In the genomic region with DNA sequence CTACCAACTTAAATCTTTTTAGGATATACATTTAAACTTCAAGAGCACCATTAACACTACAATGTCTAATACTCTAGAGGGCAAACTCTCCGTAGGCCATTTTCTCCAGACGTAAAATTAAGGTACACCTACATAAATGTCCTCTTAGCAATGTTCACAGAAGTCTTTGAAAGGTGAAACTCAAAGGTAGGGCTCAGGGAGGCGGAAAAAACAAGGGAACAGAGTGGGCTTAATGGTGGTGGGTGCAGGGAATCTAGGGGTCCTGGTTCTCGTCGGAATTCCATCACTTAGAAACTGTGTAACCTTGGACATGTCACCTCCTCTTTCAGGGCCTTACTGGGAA, we compare ENCODE assay signal across 8 cellular contexts. TPM values are rescaled to one million over a fixed set of nuclear protein-coding genes. Genes with fewer than 3 reads are reported as not detected.
DNase-seq lines count a peak whose midpoint lies in the region; ATAC-seq and TF ChIP-seq lines count a peak whose summit lies in the region.

No MANE protein-coding gene starts in this region.

- peak overlapping the region; percentile 100 for H2AFZ ChIP-seq in OCI-LY7 (ENCODE audit: low read length)

- H3K4me1 ChIP-seq in A673 (ENCODE audit: insufficient read depth, low read length, poor library complexity, severe bottlenecking) (peaks cover 4% of the 10 kb centered on the region), OCI-LY7 (ENCODE audit: insufficient read depth, low read length, poor library complexity, severe bottlenecking) (peaks cover 13% of the 10 kb centered on the region), endodermal cell (ENCODE audit: control insufficient read depth, insufficient read depth, low read length) (peaks cover 5% of the 10 kb centered on the region)

- H3K27ac Mint-ChIP-seq in endodermal cell = peak overlapping the region; percentile 97

- peaks cover 29% of the 10 kb centered on the region for H3K36me3 Mint-ChIP-seq in endodermal cell (ENCODE audit: low read depth)

- POLR2A ChIA-PET in A673 (lab: Charles Lee; ENCODE audit: low non-redundant PET) = no interaction called here
- POLR2A ChIA-PET in OCI-LY7 (lab: Charles Lee) = interaction anchor here (1.1 to 2.1 kb wide), 5 partner anchors 21 to 201 kb away, joined by 3 to 11 read pairs (median 5); no protein-coding TSS in a partner anchor

- WGBS in endodermal cell (ENCODE audit: insufficient coverage in 1 of 2, insufficient read length in 1 of 2), 2 experiments = 0 to 25% methylated on average over 1 to 5 of the region's 5 CpGs

- H3K4me3 ChIP-seq in A673 (ENCODE audit: low read depth, low read length, poor library complexity, severe bottlenecking) (peak overlapping the region; percentile 67), OCI-LY7 (ENCODE audit: low read depth, low read length, poor library complexity, severe bottlenecking) (peak overlapping the region; percentile 76), endodermal cell (ENCODE audit: low read length) (peak overlapping the region; percentile 90)

- H3K4me1 Mint-ChIP-seq in endodermal cell = peaks cover 26% of the 10 kb centered on the region

- H3K36me3 ChIP-seq in A673 (ENCODE audit: insufficient read depth, low read length, poor library complexity, severe bottlenecking) (no peaks in the 10 kb centered on the region), OCI-LY7 (ENCODE audit: insufficient read depth, low read length) (no peaks in the 10 kb centered on the region), endodermal cell (ENCODE audit: control insufficient read depth, insufficient read depth, low read length) (peaks cover 36% of the 10 kb centered on the region)

- H3K79me2 ChIP-seq in OCI-LY7 (ENCODE audit: insufficient read depth, low read depth, low read length) = peaks cover 6% of the 10 kb centered on the region; the same call in 1 of the 2 replicates

- peak overlapping the region; percentile 96 for H3K4me3 Mint-ChIP-seq in endodermal cell

- H3K27me3 Mint-ChIP-seq in endodermal cell (ENCODE audit: insufficient read depth) = peaks cover 4% of the 10 kb centered on the region

- H3K9me3 Mint-ChIP-seq in endodermal cell = peaks cover 14% of the 10 kb centered on the region

- DNase-seq in A673 (ENCODE audit: low spot score) = no peak
- peak; percentile 44 for DNase-seq in OCI-LY7 (ENCODE audit: low spot score)
- DNase-seq in endodermal cell = no peak
- DNase-seq in omental fat pad (ENCODE audit: low spot score) = no peak
- DNase-seq in KG1 (lab: John Stamatoyannopoulos, UW) = no peak
- DNase-seq in Ammon's horn (ENCODE audit: low spot score) = no peak

- H3K27ac ChIP-seq in A673 (ENCODE audit: low read depth, low read length, poor library complexity, severe bottlenecking) (peak overlapping the region; percentile 91), OCI-LY7 (ENCODE audit: low read depth, low read length, poor library complexity, severe bottlenecking) (peak overlapping the region; percentile 75), endodermal cell (ENCODE audit: low read depth, low read length) (peak overlapping the region; percentile 50)

- H4K20me1 ChIP-seq in OCI-LY7 (ENCODE audit: insufficient read depth, low read length) = no peaks in the 10 kb centered on the region

- H3K9me2 ChIP-seq in OCI-LY7 (ENCODE audit: insufficient read depth, low read length) = no peaks in the 10 kb centered on the region

- CTCF ChIA-PET in A673 (lab: Charles Lee) = no interaction called here
- CTCF ChIA-PET in OCI-LY7 (lab: Charles Lee; ENCODE audit: unreplicated experiment) = interaction anchor here (1.4 to 1.5 kb wide), 2 partner anchors 47 to 57 kb away, joined by 3 read pairs; no protein-coding TSS in a partner anchor

- H3K27me3 ChIP-seq in A673 (replicated peaks; ENCODE audit: insufficient read depth, low read depth, low read length, poor library complexity) = no peaks in the 10 kb centered on the region
- no peaks in the 10 kb centered on the region for H3K27me3 ChIP-seq in endodermal cell (ENCODE audit: control insufficient read depth, insufficient read depth, low read length, poor library complexity, severe bottlenecking)

- BruUV-seq in A673 (replicated peaks; lab: Mats Ljungman, UMichigan) = no TSS peak
- no TSS peak for BruUV-seq in OCI-LY7 (replicated peaks; lab: Mats Ljungman, UMichigan)

- TF ChIP-seq CTCF in A673 (conservative IDR thresholded peaks at IDR 0.05; ENCODE audit: low read depth, low read length) = no peak
- peak; percentile 30 for TF ChIP-seq CTCF in OCI-LY7 (conservative IDR thresholded peaks at IDR 0.05; ENCODE audit: low read length)
- TF ChIP-seq CTCF in endodermal cell (conservative IDR thresholded peaks at IDR 0.05) = no peak
- TF ChIP-seq CTCF in omental fat pad (IDR thresholded peaks at IDR 0.05) = no peak

- peak; percentile 13 for ATAC-seq in GM18909 (IDR thresholded peaks at IDR 0.05; ENCODE audit: poor library complexity, unreplicated experiment)
- ATAC-seq in omental fat pad (ENCODE audit: low FRiP score) = peak; percentile 1
- ATAC-seq in GM19452 (IDR thresholded peaks at IDR 0.05; ENCODE audit: unreplicated experiment) = no peak

- intact Hi-C loops in A673 (cut with micrococcal nuclease; ENCODE audit: unreplicated experiment) = no loop called here
- intact Hi-C loops in OCI-LY7 (cut with micrococcal nuclease; ENCODE audit: unreplicated experiment) = loop anchor here (10.0 kb wide), 1 partner anchor 208 kb away; a partner anchor contains a TSS

- H3K4me2 ChIP-seq in OCI-LY7 (ENCODE audit: low read length) = peak overlapping the region; percentile 93

- no peaks in the 10 kb centered on the region for H3K9me3 ChIP-seq in A673 (ENCODE audit: low read depth, low read length, poor library complexity, severe bottlenecking)
- no peaks in the 10 kb centered on the region for H3K9me3 ChIP-seq in OCI-LY7 (ENCODE audit: low read length)
- H3K9me3 ChIP-seq in endodermal cell (ENCODE audit: control insufficient read depth, low read length) = peaks cover 4% of the 10 kb centered on the region

- peak overlapping the region; percentile 76 for H3K9ac ChIP-seq in endodermal cell (ENCODE audit: extremely low read depth, low read length, poor library complexity, severe bottlenecking)

RNA-seq across cellular contexts. Expression of a gene that starts 0.7 kb away (rescaled TPM):
- total RNA-seq in A673 (2021) = 54.3 and 65.4 TPM in 2 replicates
- total RNA-seq in OCI-LY7 (2014; rRNA removed; shearing (Covaris generic)) = 15.4 and 17.1 TPM in 2 replicates
- total RNA-seq in OCI-LY7 (2022) = 30.5 and 35.3 TPM in 2 replicates
- 10 to 100 TPM; 37.0 to 37.9 TPM for total RNA-seq in endodermal cell
- polyA plus RNA-seq in endodermal cell (2013, experiment 1 of 2) = 48.3 TPM
- polyA plus RNA-seq in endodermal cell (2013, experiment 2 of 2) = 47.9 TPM
- 10 to 100 TPM; 36.5 to 84.8 (median 47.3) TPM for total RNA-seq in omental fat pad

RNA-seq across cellular contexts. Expression of a gene that starts 49.5 kb away (rescaled TPM):
- 53.0 and 56.9 TPM in 2 replicates for total RNA-seq in A673 (2021)
- total RNA-seq in OCI-LY7 (2014; rRNA removed; shearing (Covaris generic)) = 11.0 and 14.8 TPM in 2 replicates
- total RNA-seq in OCI-LY7 (2022) = 31.2 TPM in 2 replicates
- 10 to 100 TPM; 79.8 to 95.9 TPM for total RNA-seq in endodermal cell
- polyA plus RNA-seq in endodermal cell (2013, experiment 1 of 2) = 25.9 TPM
- polyA plus RNA-seq in endodermal cell (2013, experiment 2 of 2) = 25.8 TPM
- total RNA-seq in omental fat pad = 100 to 1,000 TPM in 1 of 4 donors, 10 to 100 TPM in 3; 32.9 to 105 (median 54.5) TPM
